Comparison of ENCODE assay signal across 30 cellular contexts in genomic region chr2:227339098-227339599, GRCh38. TPM values are rescaled to one million over a fixed set of nuclear protein-coding genes. Genes with fewer than 3 reads are reported as not detected.
DNase-seq lines count a peak whose midpoint lies in the region; ATAC-seq, FAIRE-seq and TF ChIP-seq lines count a peak whose summit lies in the region.
"Had no signal": no experiment of that assay in that cellular context is flagged by ENCODE, and none has a peak within 500 bp of the region (broad histone marks: within the 10 kb centered on the region; RNA-seq: fewer than 3 reads in every experiment).

No MANE protein-coding gene starts in this region.

- no peak for ATAC-seq in HG03175 (IDR thresholded peaks at IDR 0.05; ENCODE audit: unreplicated experiment)
- ATAC-seq: activated CD8-positive, alpha-beta T cell treated with anti-CD3 and anti-CD28 coated beads, Interleukin-2, amount 10 ng/mL, durations not matched to agents 7 days and 5 days; natural killer cell treated with Interleukin-12 subunit alpha and Interleukin-12 subunit beta and Interleukin-15 and Interleukin-18, amount 100 ng/mL, for 72 hours had no signal

- no peaks in the 10 kb centered on the region for H3K9me3 Mint-ChIP-seq in progenitor cell of endocrine pancreas (ENCODE audit: low read depth)
- H3K9me3 Mint-ChIP-seq in activated CD4-positive, alpha-beta memory T cell treated with anti-CD3 and anti-CD28 coated beads for 36 hours = no peaks in the 10 kb centered on the region
- H3K9me3 Mint-ChIP-seq: activated naive CD4-positive, alpha-beta T cell treated with anti-CD3 and anti-CD28 coated beads, Interleukin-2, amount 50 U/mL, for 24 hours; activated T-helper 2 cell treated with anti-CD3 and anti-CD28 coated beads, Interferon-gamma antibody, Interleukin-2, Interleukin-4, amounts not matched to agents 10 μg/mL and 5 μg/mL and 100 μg/mL, durations not matched to agents 14 hours and 24 hours and 36 hours; IgD-negative memory B cell; natural killer cell treated with Interleukin-12 subunit alpha and Interleukin-12 subunit beta and Interleukin-15 and Interleukin-18, amount 100 ng/mL, for 72 hours; stimulated activated naive CD8-positive, alpha-beta T cell treated with anti-CD3 and anti-CD28 coated beads, Interleukin-15, Interleukin-2, amounts not matched to agents 100 ng/mL and 50 ng/mL, for 24 hours had no signal

- H3K36me3 Mint-ChIP-seq in progenitor cell of endocrine pancreas (ENCODE audit: insufficient read depth) = peaks cover 28% of the 10 kb centered on the region
- peaks cover 39% of the 10 kb centered on the region for H3K36me3 Mint-ChIP-seq in activated CD4-positive, alpha-beta memory T cell treated with anti-CD3 and anti-CD28 coated beads for 36 hours

- H3K27me3 Mint-ChIP-seq in progenitor cell of endocrine pancreas = no peaks in the 10 kb centered on the region
- H3K27me3 Mint-ChIP-seq in activated CD4-positive, alpha-beta memory T cell treated with anti-CD3 and anti-CD28 coated beads for 36 hours = no peaks in the 10 kb centered on the region
- H3K27me3 Mint-ChIP-seq: activated naive CD4-positive, alpha-beta T cell treated with anti-CD3 and anti-CD28 coated beads, Interleukin-2, amount 50 U/mL, for 24 hours; IgD-negative memory B cell; natural killer cell treated with Interleukin-12 subunit alpha and Interleukin-12 subunit beta and Interleukin-15 and Interleukin-18, amount 100 ng/mL, for 72 hours; stimulated activated naive CD8-positive, alpha-beta T cell treated with anti-CD3 and anti-CD28 coated beads, Interleukin-15, Interleukin-2, amounts not matched to agents 100 ng/mL and 50 ng/mL, for 24 hours had no signal

- H3K36me3 ChIP-seq in bronchial epithelial cell (ENCODE audit: control insufficient read depth, insufficient read depth, low read length) = peaks cover 1% of the 10 kb centered on the region

- H3K4me3 Mint-ChIP-seq in progenitor cell of endocrine pancreas (ENCODE audit: low read depth) = no peak overlapping the region
- H3K4me3 Mint-ChIP-seq in activated CD4-positive, alpha-beta memory T cell treated with anti-CD3 and anti-CD28 coated beads for 36 hours = no peak overlapping the region
- H3K4me3 Mint-ChIP-seq: activated CD8-positive, alpha-beta T cell treated with anti-CD3 and anti-CD28 coated beads, Interleukin-2, amount 10 ng/mL, durations not matched to agents 7 days and 5 days; activated naive CD4-positive, alpha-beta T cell treated with anti-CD3 and anti-CD28 coated beads, Interleukin-2, amount 50 U/mL, for 24 hours; IgD-negative memory B cell; natural killer cell treated with Interleukin-12 subunit alpha and Interleukin-12 subunit beta and Interleukin-15 and Interleukin-18, amount 100 ng/mL, for 72 hours; stimulated activated naive CD8-positive, alpha-beta T cell treated with anti-CD3 and anti-CD28 coated beads, Interleukin-15, Interleukin-2, amounts not matched to agents 100 ng/mL and 50 ng/mL, for 24 hours had no signal

- no peak for TF ChIP-seq CTCF in bronchial epithelial cell (IDR thresholded peaks at IDR 0.05; ENCODE audit: insufficient read depth, low read length, severe bottlenecking)
- no peak for TF ChIP-seq CTCF in progenitor cell of endocrine pancreas (IDR thresholded peaks at IDR 0.05; ENCODE audit: unreplicated experiment)

- intact Hi-C loops in activated CD4-positive, alpha-beta memory T cell treated with anti-CD3 and anti-CD28 coated beads for 36 hours (cut with micrococcal nuclease) = no loop called here

- no peak overlapping the region for H3K4me3 ChIP-seq in bronchial epithelial cell (ENCODE audit: low read depth, low read length)
- H3K4me3 ChIP-seq: smooth muscle cell, testis had no signal

- peak; percentile 24 for DNase-seq in DMS53 (lab: John Stamatoyannopoulos, UW)
- no peak for DNase-seq in DMS53 treated with DMSO at 0.1 percent for 48 hours (lab: John Stamatoyannopoulos, UW; ENCODE audit: unreplicated experiment)
- DNase-seq in bronchial epithelial cell (ENCODE audit: low read depth) = no peak
- peak; percentile 77 for DNase-seq in kidney tubule cell (ENCODE audit: low spot score)
- DNase-seq in progenitor cell of endocrine pancreas (ENCODE audit: low spot score, unreplicated experiment) = no peak
- no peak for DNase-seq in activated CD4-positive, alpha-beta memory T cell treated with anti-CD3 and anti-CD28 coated beads for 36 hours
- no peak for DNase-seq in hypothalamus (lab: John Stamatoyannopoulos, UW)
- DNase-seq: activated CD4-positive, CD25-positive, alpha-beta regulatory T cell treated with anti-CD3 and anti-CD28 coated beads, Interleukin-2, amount 50 U/mL, for 72 hours; activated CD8-positive, alpha-beta T cell treated with anti-CD3 and anti-CD28 coated beads, Interleukin-2, amount 10 ng/mL, durations not matched to agents 7 days and 5 days; amniotic stem cell; NCI-H446 treated with DMSO at 0.1 percent for 48 hours; NCI-H82; retina; SHP77 treated with DMSO at 0.1 percent for 48 hours; testis had no signal

- no peaks in the 10 kb centered on the region for H3K27me3 ChIP-seq in bronchial epithelial cell (ENCODE audit: control insufficient read depth, insufficient read depth, low read length)
- H3K27me3 ChIP-seq: testis had no signal

- peak overlapping the region; percentile 42 for H3K27ac Mint-ChIP-seq in progenitor cell of endocrine pancreas
- H3K27ac Mint-ChIP-seq in activated CD4-positive, alpha-beta memory T cell treated with anti-CD3 and anti-CD28 coated beads for 36 hours = no peak overlapping the region
- H3K27ac Mint-ChIP-seq: activated CD8-positive, alpha-beta T cell treated with anti-CD3 and anti-CD28 coated beads, Interleukin-2, amount 10 ng/mL, durations not matched to agents 7 days and 5 days; activated naive CD4-positive, alpha-beta T cell treated with anti-CD3 and anti-CD28 coated beads, Interleukin-2, amount 50 U/mL, for 24 hours; activated T-helper 2 cell treated with anti-CD3 and anti-CD28 coated beads, Interferon-gamma antibody, Interleukin-2, Interleukin-4, amounts not matched to agents 10 μg/mL and 5 μg/mL and 100 μg/mL, durations not matched to agents 14 hours and 24 hours and 36 hours; IgD-negative memory B cell; natural killer cell treated with Interleukin-12 subunit alpha and Interleukin-12 subunit beta and Interleukin-15 and Interleukin-18, amount 100 ng/mL, for 72 hours; stimulated activated naive CD8-positive, alpha-beta T cell treated with anti-CD3 and anti-CD28 coated beads, Interleukin-15, Interleukin-2, amounts not matched to agents 100 ng/mL and 50 ng/mL, for 24 hours had no signal

- CTCF ChIA-PET in activated CD4-positive, alpha-beta memory T cell treated with anti-CD3 and anti-CD28 coated beads for 36 hours (lab: Charles Lee) = no interaction called here

- POLR2A ChIA-PET in activated CD4-positive, alpha-beta memory T cell treated with anti-CD3 and anti-CD28 coated beads for 36 hours (lab: Charles Lee) = no interaction called here

- FAIRE-seq in bronchial epithelial cell (lab: Jason Lieb, UNC) = peak; percentile 72
- FAIRE-seq: RCC 7860 had no signal

- peaks cover 23% of the 10 kb centered on the region for H3K4me1 Mint-ChIP-seq in progenitor cell of endocrine pancreas (ENCODE audit: low read depth)
- H3K4me1 Mint-ChIP-seq in activated CD4-positive, alpha-beta memory T cell treated with anti-CD3 and anti-CD28 coated beads for 36 hours (ENCODE audit: low read depth) = peaks cover 17% of the 10 kb centered on the region
- H3K4me1 Mint-ChIP-seq: activated naive CD4-positive, alpha-beta T cell treated with anti-CD3 and anti-CD28 coated beads, Interleukin-2, amount 50 U/mL, for 24 hours had no signal

RNA-seq across cellular contexts. Expression of gene MFF, which starts 14.1 kb away (rescaled TPM):
- total RNA-seq in bronchial epithelial cell (63.4 and 68.2 TPM in 2 replicates), progenitor cell of endocrine pancreas (84.8 and 94.7 TPM in 2 replicates)
- 10 to 100 TPM; 73.2 to 74.1 TPM for total RNA-seq in activated CD4-positive, alpha-beta memory T cell treated with anti-CD3 and anti-CD28 coated beads for 36 hours

RNA-seq across cellular contexts. Expression of gene TM4SF20, which starts 40.0 kb away (rescaled TPM):
- total RNA-seq in bronchial epithelial cell (not detected in 2 replicates), progenitor cell of endocrine pancreas (not detected in 2 replicates)
- total RNA-seq in activated CD4-positive, alpha-beta memory T cell treated with anti-CD3 and anti-CD28 coated beads for 36 hours = not detected
- total RNA-seq: activated CD8-positive, alpha-beta T cell treated with anti-CD3 and anti-CD28 coated beads, Interleukin-2, amount 10 ng/mL, durations not matched to agents 7 days and 5 days; activated T-helper 2 cell treated with anti-CD3 and anti-CD28 coated beads, Interferon-gamma antibody, Interleukin-2, Interleukin-4, amounts not matched to agents 10 μg/mL and 5 μg/mL and 100 μg/mL, durations not matched to agents 14 hours and 24 hours and 36 hours; Daoy; lung microvascular endothelial cell; mucosa of gallbladder; natural killer cell treated with Interleukin-12 subunit alpha and Interleukin-12 subunit beta and Interleukin-15 and Interleukin-18, amount 100 ng/mL, for 72 hours; osteocyte; smooth muscle cell; T-helper 2 cell treated with Interferon-gamma antibody and Interleukin-4, amounts not matched to agents 100 ng/mL and 5 ng/mL, for 36 hours; urinary bladder had no signal

RNA-seq across cellular contexts. Expression of gene SCYGR1, which starts 48.6 kb away (rescaled TPM):
- total RNA-seq in bronchial epithelial cell = not detected in 2 replicates
- total RNA-seq in progenitor cell of endocrine pancreas = not detected in 2 replicates
- not detected for total RNA-seq in activated CD4-positive, alpha-beta memory T cell treated with anti-CD3 and anti-CD28 coated beads for 36 hours
- total RNA-seq: activated CD8-positive, alpha-beta T cell treated with anti-CD3 and anti-CD28 coated beads, Interleukin-2, amount 10 ng/mL, durations not matched to agents 7 days and 5 days; activated T-helper 2 cell treated with anti-CD3 and anti-CD28 coated beads, Interferon-gamma antibody, Interleukin-2, Interleukin-4, amounts not matched to agents 10 μg/mL and 5 μg/mL and 100 μg/mL, durations not matched to agents 14 hours and 24 hours and 36 hours; Caco-2; Daoy; lung microvascular endothelial cell; mucosa of gallbladder; natural killer cell treated with Interleukin-12 subunit alpha and Interleukin-12 subunit beta and Interleukin-15 and Interleukin-18, amount 100 ng/mL, for 72 hours; osteocyte; smooth muscle cell; T-helper 2 cell treated with Interferon-gamma antibody and Interleukin-4, amounts not matched to agents 100 ng/mL and 5 ng/mL, for 36 hours; testis; urinary bladder had no signal

Comparison
In these comparisons a context has a peak if more than half of its experiments do, and no peak if none do; other contexts are left out.
1. DNase-seq: peak in DMS53 (single experiment) and kidney tubule cell (single experiment); none in DMS53 treated with DMSO at 0.1 percent for 48 hours (single experiment), bronchial epithelial cell (single experiment), progenitor cell of endocrine pancreas (single experiment), activated CD4-positive, alpha-beta memory T cell treated with anti-CD3 and anti-CD28 coated beads for 36 hours (single experiment) and hypothalamus (0 of 51).